Comparison of ENCODE assay signal across 19 cellular contexts in the genomic region with DNA sequence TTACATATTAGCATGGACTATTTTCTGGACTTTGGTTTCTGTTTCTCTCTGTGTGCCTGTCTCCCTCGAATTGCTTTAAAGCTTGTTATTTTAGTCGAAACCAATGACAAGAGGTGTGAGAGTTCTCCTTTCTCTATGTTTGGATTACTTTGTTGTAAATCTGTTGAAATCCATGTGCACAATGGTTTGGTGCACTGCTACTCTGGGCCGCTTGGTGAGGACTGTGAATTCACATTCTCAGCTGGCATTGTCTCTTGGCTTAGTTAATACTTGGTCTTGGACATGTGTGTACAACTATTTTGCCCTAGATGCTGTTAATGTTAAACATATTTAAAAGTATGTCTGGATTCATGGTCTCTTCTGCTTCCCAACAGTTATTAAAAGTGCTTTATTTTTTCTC. TPM values are rescaled to one million over a fixed set of nuclear protein-coding genes. Genes with fewer than 3 reads are reported as not detected.
"Had no signal": no experiment of that assay in that cellular context is flagged by ENCODE, and none has a peak within 500 bp of the region (broad histone marks: within the 10 kb centered on the region; RNA-seq: fewer than 3 reads in every experiment).

No MANE protein-coding gene starts in this region.

- H3K4me3 Mint-ChIP-seq: naive thymus-derived CD4-positive, alpha-beta T cell; neural progenitor cell; stimulated activated effector memory CD8-positive, alpha-beta T cell treated with anti-CD3 and anti-CD28 coated beads, Interleukin-12 subunit alpha, Interleukin-12 subunit beta, amount 100 ng/mL, for 72 hours had no signal

- H3K9me3 ChIP-seq: ovary, suprapubic skin, tibial artery, upper lobe of right lung, vagina had no signal

- H3K36me3 ChIP-seq: heart right ventricle, neural progenitor cell, ovary, suprapubic skin, tibial artery, upper lobe of right lung, vagina had no signal

- H3K36me3 Mint-ChIP-seq: naive thymus-derived CD4-positive, alpha-beta T cell; stimulated activated effector memory CD8-positive, alpha-beta T cell treated with anti-CD3 and anti-CD28 coated beads, Interleukin-12 subunit alpha, Interleukin-12 subunit beta, amount 100 ng/mL, for 72 hours had no signal

- H3K27ac ChIP-seq: coronary artery, heart right ventricle, neural progenitor cell, suprapubic skin, tibial artery, upper lobe of right lung, vagina had no signal

- DNase-seq: effector CD4-positive, alpha-beta T cell; heart right ventricle; islet precursor cell; mammary epithelial cell; naive thymus-derived CD4-positive, alpha-beta T cell; nucleus accumbens; right cardiac atrium; stimulated activated CD4-positive, alpha-beta T cell treated with anti-CD3 and anti-CD28 coated beads, Interleukin-4, amount 100 ng/mL, for 1 hour; stimulated activated CD8-positive, alpha-beta memory T cell treated with anti-CD3 and anti-CD28 coated beads, Interleukin-4, amount 100 ng/mL, for 48 hours; stimulated activated naive CD8-positive, alpha-beta T cell treated with anti-CD3 and anti-CD28 coated beads, Interleukin-15, Interleukin-2, amounts not matched to agents 100 U/mL and 50 U/mL, for 24 hours; tibial artery; upper lobe of right lung had no signal

- H3K9me3 Mint-ChIP-seq: stimulated activated effector memory CD8-positive, alpha-beta T cell treated with anti-CD3 and anti-CD28 coated beads, Interleukin-12 subunit alpha, Interleukin-12 subunit beta, amount 100 ng/mL, for 72 hours had no signal

- H3K4me1 ChIP-seq: suprapubic skin, tibial artery, upper lobe of right lung, vagina had no signal

- H3K4me3 ChIP-seq: coronary artery, heart right ventricle, neural progenitor cell, ovary, suprapubic skin, tibial artery, upper lobe of right lung, vagina had no signal

- H3K27me3 ChIP-seq: heart right ventricle, neural progenitor cell, ovary, suprapubic skin, tibial artery, upper lobe of right lung, vagina had no signal

- H3K27ac Mint-ChIP-seq: naive thymus-derived CD4-positive, alpha-beta T cell; neural progenitor cell; stimulated activated effector memory CD8-positive, alpha-beta T cell treated with anti-CD3 and anti-CD28 coated beads, Interleukin-12 subunit alpha, Interleukin-12 subunit beta, amount 100 ng/mL, for 72 hours had no signal

- ATAC-seq: heart right ventricle; left lobe of liver; naive thymus-derived CD4-positive, alpha-beta T cell; right cardiac atrium; stimulated activated effector memory CD8-positive, alpha-beta T cell treated with anti-CD3 and anti-CD28 coated beads, Interleukin-12 subunit alpha, Interleukin-12 subunit beta, amount 100 ng/mL, for 72 hours; stimulated activated naive CD8-positive, alpha-beta T cell treated with anti-CD3 and anti-CD28 coated beads, Interleukin-15, Interleukin-2, amounts not matched to agents 100 U/mL and 50 U/mL, for 24 hours; upper lobe of right lung had no signal

- H3K4me1 Mint-ChIP-seq: stimulated activated effector memory CD8-positive, alpha-beta T cell treated with anti-CD3 and anti-CD28 coated beads, Interleukin-12 subunit alpha, Interleukin-12 subunit beta, amount 100 ng/mL, for 72 hours had no signal

RNA-seq across cellular contexts. Expression of a gene that starts 23.9 kb away (rescaled TPM):
- polyA plus RNA-seq: naive thymus-derived CD4-positive, alpha-beta T cell had no signal
